ENCODE assay signal across 21 cellular contexts in the genomic region with DNA sequence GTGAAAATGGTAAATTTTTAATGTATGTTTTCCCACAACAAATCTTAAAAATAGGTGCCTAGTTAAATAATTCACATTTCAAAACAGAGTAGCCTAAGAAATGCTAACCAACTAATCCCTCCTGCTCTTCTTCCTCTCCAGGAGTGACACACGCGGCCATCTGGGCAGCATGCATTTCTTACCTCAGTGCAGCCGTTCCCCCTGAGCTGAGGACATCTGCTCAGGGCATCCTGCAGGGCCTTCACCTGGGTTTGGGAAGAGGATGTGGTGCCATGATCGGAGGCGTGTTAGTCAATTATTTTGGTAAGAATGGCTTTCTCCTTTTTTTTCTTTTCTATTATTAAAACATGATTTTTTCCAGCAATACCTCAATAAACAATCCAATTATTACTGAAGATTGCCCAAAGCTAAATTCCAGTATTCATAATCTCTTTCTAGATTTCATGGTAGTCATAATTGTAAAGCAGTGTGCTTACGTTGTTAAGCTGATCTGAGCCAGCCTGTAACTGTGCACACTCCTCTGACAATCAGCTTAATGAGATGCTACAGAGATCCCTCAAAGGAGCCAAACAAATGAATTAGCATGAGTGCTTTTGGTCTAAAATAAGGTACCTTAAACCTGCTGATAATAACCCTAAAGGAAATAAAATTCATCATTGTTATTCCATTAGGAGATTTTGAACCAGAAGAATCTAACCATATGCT.
"Had no signal": no experiment of that assay in that cellular context is flagged by ENCODE, and none has a peak within 500 bp of the region (broad histone marks: within the 10 kb centered on the region; RNA-seq: fewer than 3 reads in every experiment).

No MANE protein-coding gene starts in this region.

- H3K4me3 ChIP-seq: colonic mucosa, esophagus squamous epithelium, gastroesophageal sphincter, lung, neural progenitor cell, ovary, right atrium auricular region, sigmoid colon, skin epidermis, suprapubic skin, thyroid gland had no signal

- H3K27ac ChIP-seq: colonic mucosa, esophagus squamous epithelium, gastroesophageal sphincter, neural progenitor cell, ovary, right atrium auricular region, sigmoid colon, skin epidermis, suprapubic skin, thyroid gland had no signal

- H3K27me3 Mint-ChIP-seq: natural killer cell treated with Interleukin-12 subunit alpha and Interleukin-12 subunit beta and Interleukin-15 and Interleukin-18, amount 100 ng/mL, for 72 hours; type B pancreatic cell had no signal

- DNase-seq: colonic mucosa; dermis blood vessel endothelial cell; esophagus squamous epithelium; foreskin fibroblast; kidney; left colon; left ventricle myocardium superior; nucleus accumbens; ovary; sigmoid colon; stimulated activated naive CD4-positive, alpha-beta T cell treated with Interleukin-2 at 50 U/mL for 16 hours; thyroid gland had no signal

- ATAC-seq: gastroesophageal sphincter; left colon; left ventricle myocardium superior; natural killer cell treated with Interleukin-12 subunit alpha and Interleukin-12 subunit beta and Interleukin-15 and Interleukin-18, amount 100 ng/mL, for 72 hours had no signal

- H3K4me1 ChIP-seq: colonic mucosa had no signal

- H3K36me3 ChIP-seq: colonic mucosa, neural progenitor cell, ovary had no signal

- H3K4me3 Mint-ChIP-seq: mesothelial cell of epicardium; natural killer cell treated with Interleukin-12 subunit alpha and Interleukin-12 subunit beta and Interleukin-15 and Interleukin-18, amount 100 ng/mL, for 72 hours; neural progenitor cell; type B pancreatic cell had no signal

- H3K27me3 ChIP-seq: colonic mucosa, esophagus squamous epithelium, gastroesophageal sphincter, neural progenitor cell, ovary, right atrium auricular region, sigmoid colon, suprapubic skin, thyroid gland had no signal

- H2AFZ ChIP-seq: neural progenitor cell had no signal

- H3K27ac Mint-ChIP-seq: type B pancreatic cell had no signal
